Comparison of ENCODE assay signal across 8 cellular contexts in the genomic region with DNA sequence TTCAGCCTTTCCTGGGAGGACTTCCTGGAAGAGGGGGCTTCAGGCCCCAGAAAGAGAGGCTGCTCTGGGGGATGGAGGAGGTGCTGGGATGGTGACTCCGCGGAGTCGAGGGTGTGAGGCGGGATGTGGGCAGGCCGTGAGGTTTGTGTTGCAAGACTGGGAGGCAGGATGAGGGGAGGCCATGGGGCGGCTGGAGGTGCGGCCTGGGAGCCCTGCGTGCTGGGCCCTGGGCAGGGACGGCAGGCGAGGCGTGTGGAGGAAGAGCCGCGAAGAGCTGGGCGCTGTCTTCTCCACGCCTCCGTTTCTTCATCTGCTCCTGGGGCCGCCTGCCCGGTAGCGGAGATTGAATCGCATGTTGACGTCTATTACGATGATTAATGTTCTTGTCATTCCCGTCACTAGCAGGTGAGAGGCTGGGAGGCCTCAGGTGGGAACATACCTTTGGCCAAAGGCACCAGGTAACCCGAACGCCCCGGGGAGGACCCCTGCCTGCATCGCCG. TPM values are rescaled to one million over a fixed set of nuclear protein-coding genes. Genes with fewer than 3 reads are reported as not detected.
A peak's percentile ranks its signal among the peaks of the same experiment; 100 is the strongest.
DNase-seq lines count a peak whose midpoint lies in the region; ATAC-seq, FAIRE-seq and TF ChIP-seq lines count a peak whose summit lies in the region.

No MANE protein-coding gene starts in this region.

- DNase-seq in A549 (ENCODE audit: low read depth in 1 of 2, low spot score in 1 of 2): peak in 1 of 2 experiments; percentile 83
- peak; percentile 85 for DNase-seq in H4 (ENCODE audit: low spot score)
- peak; percentile 68 to 89 (median 81) for DNase-seq in Peyer's patch
- peak; percentile 91 to 94 for DNase-seq in foreskin keratinocyte
- peak; percentile 68 for DNase-seq in prostate gland (ENCODE audit: low spot score)
- no peak for DNase-seq in H54 (ENCODE audit: insufficient read length, low spot score)
- no peak for DNase-seq in HTR-8/SVneo (ENCODE audit: insufficient read length, low spot score)

- no peaks in the 10 kb centered on the region for H3K36me3 ChIP-seq in Peyer's patch
- H3K36me3 ChIP-seq in prostate gland: no peaks in the 10 kb centered on the region

- no peaks in the 10 kb centered on the region for H3K36me3 Mint-ChIP-seq in activated T-helper 17 cell treated with anti-CD3 and anti-CD28 coated beads, Interleukin-2, amount 50 U/mL, for 72 hours (ENCODE audit: low read depth)

- no peaks in the 10 kb centered on the region for H3K9me3 ChIP-seq in A549
- H3K9me3 ChIP-seq in Peyer's patch: no peaks in the 10 kb centered on the region
- no peaks in the 10 kb centered on the region for H3K9me3 ChIP-seq in prostate gland

- peak overlapping the region; percentile 88 for H3K27ac Mint-ChIP-seq in activated T-helper 17 cell treated with anti-CD3 and anti-CD28 coated beads, Interleukin-2, amount 50 U/mL, for 72 hours

- WGBS in A549 (ENCODE audit: missing lambda C conversion rate): 2% methylated on average over 17 of the region's 28 CpGs
- under 1% methylated on average over 28 of the region's 28 CpGs for WGBS in prostate gland

- H3K27me3 Mint-ChIP-seq in activated T-helper 17 cell treated with anti-CD3 and anti-CD28 coated beads, Interleukin-2, amount 50 U/mL, for 72 hours: peaks cover 24% of the 10 kb centered on the region

- FAIRE-seq in A549 (lab: Jason Lieb, UNC) (no peak), H54 (lab: Jason Lieb, UNC) (no peak), HTR-8/SVneo (lab: Jason Lieb, UNC) (no peak)

- H3K27ac ChIP-seq in A549: peak overlapping the region; percentile 61 to 94
- H3K27ac ChIP-seq in Peyer's patch: peak overlapping the region; percentile 85 to 96 (median 90)
- H3K27ac ChIP-seq in foreskin keratinocyte: peak overlapping the region; percentile 94
- peak overlapping the region; percentile 51 to 68 for H3K27ac ChIP-seq in prostate gland

- TF ChIP-seq POLR2A in A549 (IDR thresholded peaks at IDR 0.05; ENCODE audit: low read length) (no peak), Peyer's patch (IDR thresholded peaks at IDR 0.05) (no peak), prostate gland (IDR thresholded peaks at IDR 0.05) (peak; percentile 35), H54 (IDR thresholded peaks at IDR 0.05; ENCODE audit: low read depth, low read length) (no peak)

- H3K4me1 ChIP-seq in A549: peaks cover 9% of the 10 kb centered on the region
- peaks cover 0 to 31% (median 17%) of the 10 kb centered on the region in 4 donors for H3K4me1 ChIP-seq in Peyer's patch
- H3K4me1 ChIP-seq in foreskin keratinocyte: no peaks in the 10 kb centered on the region
- peaks cover 8% of the 10 kb centered on the region for H3K4me1 ChIP-seq in prostate gland (replicated peaks)

- no peak for TF ChIP-seq EP300 in A549 (IDR thresholded peaks at IDR 0.05)

- H3K27me3 ChIP-seq in Peyer's patch (no peaks in the 10 kb centered on the region), foreskin keratinocyte (peaks cover 30% of the 10 kb centered on the region), prostate gland (replicated peaks; ENCODE audit: insufficient read depth) (no peaks in the 10 kb centered on the region)

- CTCF ChIA-PET in A549 (lab: Yijun Ruan, JAX): interaction anchor here (0.5 to 1.2 kb wide), 3 partner anchors 43 to 345 kb away, joined by 3 read pairs; no protein-coding TSS in a partner anchor

- TF ChIP-seq RAD21 in A549 (conservative IDR thresholded peaks at IDR 0.05 in 1 of 2, IDR thresholded peaks at IDR 0.05 in 1 of 2): no peak

- peak overlapping the region; percentile 95 for H3K4me2 ChIP-seq in A549

- H3K4me1 Mint-ChIP-seq in activated T-helper 17 cell treated with anti-CD3 and anti-CD28 coated beads, Interleukin-2, amount 50 U/mL, for 72 hours: peaks cover 4% of the 10 kb centered on the region

- H3K4me3 ChIP-seq in A549 (peak overlapping the region; percentile 73), Peyer's patch (peak overlapping the region; percentile 62 to 90 (median 66)), prostate gland (peak overlapping the region; percentile 37 to 40)

- intact Hi-C loops in prostate gland (cut with DNase I): loop anchor here (2.0 kb wide), 1 partner anchor 336 kb away; the partner anchor contains the start of gene UVSSA

- peak overlapping the region; percentile 91 for H3K4me3 Mint-ChIP-seq in activated T-helper 17 cell treated with anti-CD3 and anti-CD28 coated beads, Interleukin-2, amount 50 U/mL, for 72 hours

- peak; percentile 61 to 73 for ATAC-seq in A549
- ATAC-seq in activated T-helper 17 cell treated with anti-CD3 and anti-CD28 coated beads, Interleukin-2, amount 50 U/mL, for 72 hours (replicated peaks): peak; percentile 60
- peak; percentile 65 for ATAC-seq in foreskin keratinocyte

- TF ChIP-seq CTCF in A549 (IDR thresholded peaks at IDR 0.05): no peak
- no peak for TF ChIP-seq CTCF in Peyer's patch (IDR thresholded peaks at IDR 0.05)
- no peak for TF ChIP-seq CTCF in foreskin keratinocyte (conservative IDR thresholded peaks at IDR 0.05)
- TF ChIP-seq CTCF in prostate gland (IDR thresholded peaks at IDR 0.05): no peak

- H3K9me3 Mint-ChIP-seq in activated T-helper 17 cell treated with anti-CD3 and anti-CD28 coated beads, Interleukin-2, amount 50 U/mL, for 72 hours: no peaks in the 10 kb centered on the region

- POLR2A ChIA-PET in A549 (lab: Yijun Ruan, JAX): no interaction called here

TF ChIP-seq in A549, 52 proteins besides CTCF, POLR2A, EP300 and RAD21 (continues in another document):
- TF ChIP-seq RFX5 (IDR thresholded peaks at IDR 0.05): no peak
- TF ChIP-seq, protein P1, sequence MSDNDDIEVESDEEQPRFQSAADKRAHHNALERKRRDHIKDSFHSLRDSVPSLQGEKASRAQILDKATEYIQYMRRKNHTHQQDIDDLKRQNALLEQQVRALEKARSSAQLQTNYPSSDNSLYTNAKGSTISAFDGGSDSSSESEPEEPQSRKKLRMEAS (IDR thresholded peaks at IDR 0.05): peak; percentile 72
- TF ChIP-seq NFE2L2 (conservative IDR thresholded peaks at IDR 0.05; ENCODE audit: low read length): no peak
- TF ChIP-seq SMC3 (IDR thresholded peaks at IDR 0.05): no peak
- no peak for TF ChIP-seq RARB (CRISPR knock-in tag; IDR thresholded peaks at IDR 0.05)

RNA-seq across cellular contexts. Expression of gene FGFRL1, which starts 0.9 kb away (rescaled TPM):
- polyA plus RNA-seq in A549 (2011; rRNA removed) (4.7 and 8.3 TPM in 2 replicates), A549 (2017; fragmentation: RNase III; extraction: RNeasy Plus Mini Kit Qiagen cat#74134 plus additional on column Dnase treatment) (11.2 to 11.4 TPM (median 11.2 TPM) in 3 replicates), foreskin keratinocyte (5.0 and 5.5 TPM in 2 replicates)
- polyA plus RNA-seq in A549 (2012; cell fraction: cytosol; rRNA removed): 26.5 and 32.6 TPM in 2 replicates
- 32.5 and 64.4 TPM in 2 replicates for polyA plus RNA-seq in A549 (2012; cell fraction: nucleus; rRNA removed)
- polyA minus RNA-seq in A549 (2011; rRNA and poly(A)+ RNA removed): 40.2 and 49.5 TPM in 2 replicates
- 63.1 and 66.9 TPM in 2 replicates for total RNA-seq in H4 (2014; rRNA removed; shearing (Covaris generic))
- total RNA-seq in Peyer's patch (10 to 100 TPM; 10.3 to 29.7 (median 26.8) TPM), foreskin keratinocyte (6.0 and 6.6 TPM in 2 replicates), prostate gland (10 to 100 TPM; 26.6 to 29.4 TPM)
- 10 to 100 TPM; 12.0 to 16.7 TPM for total RNA-seq in activated T-helper 17 cell treated with anti-CD3 and anti-CD28 coated beads, Interleukin-2, amount 50 U/mL, for 72 hours

RNA-seq across cellular contexts. Expression of gene SLC26A1, which starts 17.4 kb away (rescaled TPM):
- 0.09 and 0.23 TPM in 2 replicates for polyA plus RNA-seq in A549 (2011; rRNA removed)
- polyA plus RNA-seq in A549 (2012; cell fraction: cytosol; rRNA removed): 0.30 and 0.45 TPM in 2 replicates
- polyA plus RNA-seq in A549 (2012; cell fraction: nucleus; rRNA removed): 1.3 and 1.7 TPM in 2 replicates
- 0.30 to 0.61 TPM (median 0.50 TPM) in 3 replicates for polyA plus RNA-seq in A549 (2017; fragmentation: RNase III; extraction: RNeasy Plus Mini Kit Qiagen cat#74134 plus additional on column Dnase treatment)
- 0.62 and 0.83 TPM in 2 replicates for polyA minus RNA-seq in A549 (2011; rRNA and poly(A)+ RNA removed)
- 0.10 TPM in 1 of 2 replicates, not detected in the other for total RNA-seq in H4 (2014; rRNA removed; shearing (Covaris generic))
- total RNA-seq in Peyer's patch: 10 to 100 TPM in 3 of 4 donors, under 1 TPM in 1; 0.83 to 35.7 (median 24.3) TPM
- under 1 TPM in 1 of 2 donors, not detected in 1; 0.37 TPM for total RNA-seq in activated T-helper 17 cell treated with anti-CD3 and anti-CD28 coated beads, Interleukin-2, amount 50 U/mL, for 72 hours
- total RNA-seq in foreskin keratinocyte: not detected in 2 replicates
- not detected in 2 replicates for polyA plus RNA-seq in foreskin keratinocyte
- under 1 TPM; 0.27 to 0.34 TPM for total RNA-seq in prostate gland

RNA-seq across cellular contexts. Expression of gene IDUA, which starts 23.7 kb away (rescaled TPM):
- polyA plus RNA-seq in A549 (2011; rRNA removed): 3.1 and 4.2 TPM in 2 replicates
- 3.0 and 4.1 TPM in 2 replicates for polyA plus RNA-seq in A549 (2012; cell fraction: cytosol; rRNA removed)
- 65.6 and 96.4 TPM in 2 replicates for polyA plus RNA-seq in A549 (2012; cell fraction: nucleus; rRNA removed)
- 13.9 to 19.4 TPM (median 19.2 TPM) in 3 replicates for polyA plus RNA-seq in A549 (2017; fragmentation: RNase III; extraction: RNeasy Plus Mini Kit Qiagen cat#74134 plus additional on column Dnase treatment)
- polyA minus RNA-seq in A549 (2011; rRNA and poly(A)+ RNA removed): 3.0 and 4.0 TPM in 2 replicates
- total RNA-seq in H4 (2014; rRNA removed; shearing (Covaris generic)): 3.0 and 5.3 TPM in 2 replicates
- 100 to 1,000 TPM in 1 of 4 donors, 10 to 100 TPM in 3; 40.4 to 114 (median 71.4) TPM for total RNA-seq in Peyer's patch
- total RNA-seq in activated T-helper 17 cell treated with anti-CD3 and anti-CD28 coated beads, Interleukin-2, amount 50 U/mL, for 72 hours: 10 to 100 TPM; 14.9 to 16.4 TPM
- total RNA-seq in foreskin keratinocyte: 2.0 and 2.3 TPM in 2 replicates
- 1.8 and 2.3 TPM in 2 replicates for polyA plus RNA-seq in foreskin keratinocyte
- 10 to 100 TPM; 53.6 to 56.8 TPM for total RNA-seq in prostate gland

RNA-seq across cellular contexts. Expression of gene DGKQ, which starts 37.2 kb away (rescaled TPM):
- polyA plus RNA-seq in A549 (2011; rRNA removed) (2.7 and 3.3 TPM in 2 replicates), A549 (2017; fragmentation: RNase III; extraction: RNeasy Plus Mini Kit Qiagen cat#74134 plus additional on column Dnase treatment) (6.2 to 7.8 TPM (median 7.0 TPM) in 3 replicates), foreskin keratinocyte (5.4 and 7.0 TPM in 2 replicates)
- 7.5 and 10.4 TPM in 2 replicates for polyA plus RNA-seq in A549 (2012; cell fraction: cytosol; rRNA removed)
- 37.7 and 46.1 TPM in 2 replicates for polyA plus RNA-seq in A549 (2012; cell fraction: nucleus; rRNA removed)
- polyA minus RNA-seq in A549 (2011; rRNA and poly(A)+ RNA removed): 2.7 and 3.2 TPM in 2 replicates
- total RNA-seq in H4 (2014; rRNA removed; shearing (Covaris generic)): 5.1 and 5.7 TPM in 2 replicates
- total RNA-seq in Peyer's patch (100 to 1,000 TPM in 2 of 4 donors, 10 to 100 TPM in 2; 32.2 to 119 (median 101) TPM), foreskin keratinocyte (9.1 and 12.2 TPM in 2 replicates), prostate gland (10 to 100 TPM; 10.4 to 17.1 TPM)
- total RNA-seq in activated T-helper 17 cell treated with anti-CD3 and anti-CD28 coated beads, Interleukin-2, amount 50 U/mL, for 72 hours: 1 to 10 TPM; 4.8 to 9.0 TPM

Comparison
In these comparisons a context has a peak if more than half of its experiments do, and no peak if none do; other contexts are left out.
1. DNase-seq: peak in H4 (single experiment), Peyer's patch (3 of 3), foreskin keratinocyte (2 of 2) and prostate gland (single experiment); none in H54 (single experiment) and HTR-8/SVneo (single experiment).
2. Peak in every context shown above with its lines, with median percentiles within 50 percentile points of each other: ATAC-seq, H3K27ac ChIP-seq and H3K4me3 ChIP-seq.